In genomic region chr6:496649-497048, GRCh38 we compare ENCODE assay signal across 15 cellular contexts.
DNase-seq lines count a peak whose midpoint lies in the region; ATAC-seq lines count a peak whose summit lies in the region.
"Had no signal": no experiment of that assay in that cellular context is flagged by ENCODE, and none has a peak within 500 bp of the region (broad histone marks: within the 10 kb centered on the region; RNA-seq: fewer than 3 reads in every experiment).

No MANE protein-coding gene starts in this region.

- H3K27ac Mint-ChIP-seq in activated CD4-positive, alpha-beta memory T cell treated with anti-CD3 and anti-CD28 coated beads for 36 hours = peak overlapping the region; percentile 93
- no peak overlapping the region for H3K27ac Mint-ChIP-seq in activated CD4-positive, alpha-beta memory T cell treated with anti-CD3 and anti-CD28 coated beads, Interleukin-2, amount 10 ng/mL, durations not matched to agents 7 days and 5 days
- peak overlapping the region; percentile 98 to 100 for H3K27ac Mint-ChIP-seq in activated naive CD4-positive, alpha-beta T cell treated with anti-CD3 and anti-CD28 coated beads, Interleukin-2, amount 50 U/mL, for 72 hours
- H3K27ac Mint-ChIP-seq in activated T-helper 2 cell treated with anti-CD3 and anti-CD28 coated beads, Interferon-gamma antibody, Interleukin-2, Interleukin-4, amounts not matched to agents 10 μg/mL and 5 μg/mL and 100 μg/mL, durations not matched to agents 14 hours and 24 hours and 36 hours = peak overlapping the region; percentile 86
- no peak overlapping the region for H3K27ac Mint-ChIP-seq in stimulated activated naive CD8-positive, alpha-beta T cell treated with anti-CD3 and anti-CD28 coated beads, Interleukin-15, amount 100 ng/mL, for 72 hours
- H3K27ac Mint-ChIP-seq: GM23338 had no signal

- CTCF ChIA-PET in activated CD4-positive, alpha-beta memory T cell treated with anti-CD3 and anti-CD28 coated beads for 36 hours (lab: Charles Lee) = interaction anchor here (0.9 to 1.8 kb wide), 3 partner anchors 10 to 87 kb away, joined by 3 to 5 read pairs (median 3); no protein-coding TSS in a partner anchor
- CTCF ChIA-PET in activated CD4-positive, alpha-beta memory T cell treated with anti-CD3 and anti-CD28 coated beads, Interleukin-2, amount 10 ng/mL, durations not matched to agents 7 days and 5 days (lab: Charles Lee) = no interaction called here

- DNase-seq in activated CD4-positive, alpha-beta memory T cell treated with anti-CD3 and anti-CD28 coated beads for 36 hours = no peak
- no peak for DNase-seq in activated CD4-positive, alpha-beta memory T cell treated with anti-CD3 and anti-CD28 coated beads, Interleukin-2, amount 10 ng/mL, durations not matched to agents 7 days and 5 days
- no peak for DNase-seq in activated naive CD4-positive, alpha-beta T cell treated with anti-CD3 and anti-CD28 coated beads, Interleukin-2, amount 50 U/mL, for 72 hours (ENCODE audit: low spot score in 2 of 2)
- no peak for DNase-seq in activated naive CD4-positive, alpha-beta T cell treated with Interleukin-2 at 50 U/mL for 16 hours
- DNase-seq in activated T-helper 2 cell treated with anti-CD3 and anti-CD28 coated beads, Interferon-gamma antibody, Interleukin-2, Interleukin-4, amounts not matched to agents 10 μg/mL and 5 μg/mL and 100 μg/mL, durations not matched to agents 14 hours and 24 hours and 36 hours (ENCODE audit: low spot score) = no peak
- no peak for DNase-seq in stimulated activated naive CD8-positive, alpha-beta T cell treated with anti-CD3 and anti-CD28 coated beads, Interleukin-15, amount 100 ng/mL, for 72 hours
- no peak for DNase-seq in inferior parietal cortex (ENCODE audit: extremely low spot score)
- DNase-seq: HCEC 1CT, KG1, MV-4-11, NCI-H1694 treated with DMSO at 0.1 percent for 48 hours, NCI-H226, NCI-H524, NCI-H82 had no signal

- intact Hi-C loops in activated CD4-positive, alpha-beta memory T cell treated with anti-CD3 and anti-CD28 coated beads for 36 hours (cut with micrococcal nuclease) = no loop called here
- intact Hi-C loops in activated T-helper 2 cell treated with anti-CD3 and anti-CD28 coated beads, Interferon-gamma antibody, Interleukin-2, Interleukin-4, amounts not matched to agents 10 μg/mL and 5 μg/mL and 100 μg/mL, durations not matched to agents 14 hours and 24 hours and 36 hours (cut with micrococcal nuclease) = no loop called here

- H3K4me1 Mint-ChIP-seq in activated CD4-positive, alpha-beta memory T cell treated with anti-CD3 and anti-CD28 coated beads for 36 hours (ENCODE audit: low read depth) = peaks cover 86% of the 10 kb centered on the region
- peaks cover 85% of the 10 kb centered on the region for H3K4me1 Mint-ChIP-seq in activated CD4-positive, alpha-beta memory T cell treated with anti-CD3 and anti-CD28 coated beads, Interleukin-2, amount 10 ng/mL, durations not matched to agents 7 days and 5 days
- peaks cover 84% of the 10 kb centered on the region for H3K4me1 Mint-ChIP-seq in activated T-helper 2 cell treated with anti-CD3 and anti-CD28 coated beads, Interferon-gamma antibody, Interleukin-2, Interleukin-4, amounts not matched to agents 10 μg/mL and 5 μg/mL and 100 μg/mL, durations not matched to agents 14 hours and 24 hours and 36 hours (ENCODE audit: low read depth)
- H3K4me1 Mint-ChIP-seq in stimulated activated naive CD8-positive, alpha-beta T cell treated with anti-CD3 and anti-CD28 coated beads, Interleukin-15, amount 100 ng/mL, for 72 hours = peaks cover 88% of the 10 kb centered on the region

- H3K9me3 Mint-ChIP-seq in activated CD4-positive, alpha-beta memory T cell treated with anti-CD3 and anti-CD28 coated beads for 36 hours = peaks cover 9% of the 10 kb centered on the region
- peaks cover 4% of the 10 kb centered on the region for H3K9me3 Mint-ChIP-seq in activated CD4-positive, alpha-beta memory T cell treated with anti-CD3 and anti-CD28 coated beads, Interleukin-2, amount 10 ng/mL, durations not matched to agents 7 days and 5 days
- no peaks in the 10 kb centered on the region for H3K9me3 Mint-ChIP-seq in activated naive CD4-positive, alpha-beta T cell treated with anti-CD3 and anti-CD28 coated beads, Interleukin-2, amount 50 U/mL, for 72 hours
- peaks cover 9% of the 10 kb centered on the region for H3K9me3 Mint-ChIP-seq in activated T-helper 2 cell treated with anti-CD3 and anti-CD28 coated beads, Interferon-gamma antibody, Interleukin-2, Interleukin-4, amounts not matched to agents 10 μg/mL and 5 μg/mL and 100 μg/mL, durations not matched to agents 14 hours and 24 hours and 36 hours
- H3K9me3 Mint-ChIP-seq in stimulated activated naive CD8-positive, alpha-beta T cell treated with anti-CD3 and anti-CD28 coated beads, Interleukin-15, amount 100 ng/mL, for 72 hours = no peaks in the 10 kb centered on the region
- H3K9me3 Mint-ChIP-seq: GM23338 had no signal

- no peaks in the 10 kb centered on the region for H3K27me3 Mint-ChIP-seq in activated CD4-positive, alpha-beta memory T cell treated with anti-CD3 and anti-CD28 coated beads for 36 hours
- H3K27me3 Mint-ChIP-seq in activated CD4-positive, alpha-beta memory T cell treated with anti-CD3 and anti-CD28 coated beads, Interleukin-2, amount 10 ng/mL, durations not matched to agents 7 days and 5 days = no peaks in the 10 kb centered on the region
- no peaks in the 10 kb centered on the region for H3K27me3 Mint-ChIP-seq in activated T-helper 2 cell treated with anti-CD3 and anti-CD28 coated beads, Interferon-gamma antibody, Interleukin-2, Interleukin-4, amounts not matched to agents 10 μg/mL and 5 μg/mL and 100 μg/mL, durations not matched to agents 14 hours and 24 hours and 36 hours (ENCODE audit: low read depth)
- H3K27me3 Mint-ChIP-seq in stimulated activated naive CD8-positive, alpha-beta T cell treated with anti-CD3 and anti-CD28 coated beads, Interleukin-15, amount 100 ng/mL, for 72 hours = no peaks in the 10 kb centered on the region

- H3K4me3 Mint-ChIP-seq in activated CD4-positive, alpha-beta memory T cell treated with anti-CD3 and anti-CD28 coated beads for 36 hours = no peak overlapping the region
- no peak overlapping the region for H3K4me3 Mint-ChIP-seq in activated CD4-positive, alpha-beta memory T cell treated with anti-CD3 and anti-CD28 coated beads, Interleukin-2, amount 10 ng/mL, durations not matched to agents 7 days and 5 days
- H3K4me3 Mint-ChIP-seq in activated T-helper 2 cell treated with anti-CD3 and anti-CD28 coated beads, Interferon-gamma antibody, Interleukin-2, Interleukin-4, amounts not matched to agents 10 μg/mL and 5 μg/mL and 100 μg/mL, durations not matched to agents 14 hours and 24 hours and 36 hours (ENCODE audit: low read depth) = peak overlapping the region; percentile 72
- H3K4me3 Mint-ChIP-seq in stimulated activated naive CD8-positive, alpha-beta T cell treated with anti-CD3 and anti-CD28 coated beads, Interleukin-15, amount 100 ng/mL, for 72 hours = peak overlapping the region; percentile 70 to 89
- H3K4me3 Mint-ChIP-seq: GM23338 had no signal

- POLR2A ChIA-PET in activated CD4-positive, alpha-beta memory T cell treated with anti-CD3 and anti-CD28 coated beads for 36 hours (lab: Charles Lee) = interaction anchor here (1.2 to 4.4 kb wide), 5 partner anchors 12 to 99 kb away, joined by 4 to 61 read pairs (median 5); no protein-coding TSS in a partner anchor
- POLR2A ChIA-PET in activated CD4-positive, alpha-beta memory T cell treated with anti-CD3 and anti-CD28 coated beads, Interleukin-2, amount 10 ng/mL, durations not matched to agents 7 days and 5 days (lab: Charles Lee) = interaction anchor here (1.0 to 1.7 kb wide), 2 partner anchors 102 to 107 kb away, joined by 4 to 5 read pairs; no protein-coding TSS in a partner anchor

- no peak for ATAC-seq in activated naive CD4-positive, alpha-beta T cell treated with anti-CD3 and anti-CD28 coated beads, Interleukin-2, amount 50 U/mL, for 72 hours
- no peak for ATAC-seq in stimulated activated naive CD8-positive, alpha-beta T cell treated with anti-CD3 and anti-CD28 coated beads, Interleukin-15, amount 100 ng/mL, for 72 hours
- ATAC-seq: GM23338 had no signal

- H3K36me3 Mint-ChIP-seq in activated CD4-positive, alpha-beta memory T cell treated with anti-CD3 and anti-CD28 coated beads for 36 hours = peaks cover 41% of the 10 kb centered on the region
- peaks cover 29% of the 10 kb centered on the region for H3K36me3 Mint-ChIP-seq in activated CD4-positive, alpha-beta memory T cell treated with anti-CD3 and anti-CD28 coated beads, Interleukin-2, amount 10 ng/mL, durations not matched to agents 7 days and 5 days (ENCODE audit: low read depth)
- peaks cover 29 to 41% of the 10 kb centered on the region in 2 donors for H3K36me3 Mint-ChIP-seq in activated naive CD4-positive, alpha-beta T cell treated with anti-CD3 and anti-CD28 coated beads, Interleukin-2, amount 50 U/mL, for 72 hours
- peaks cover 64% of the 10 kb centered on the region for H3K36me3 Mint-ChIP-seq in activated T-helper 2 cell treated with anti-CD3 and anti-CD28 coated beads, Interferon-gamma antibody, Interleukin-2, Interleukin-4, amounts not matched to agents 10 μg/mL and 5 μg/mL and 100 μg/mL, durations not matched to agents 14 hours and 24 hours and 36 hours (ENCODE audit: low read depth)

Comparison
In these comparisons a context has a peak if more than half of its experiments do, and no peak if none do; other contexts are left out.
1. H3K27ac Mint-ChIP-seq: peak in activated CD4-positive, alpha-beta memory T cell treated with anti-CD3 and anti-CD28 coated beads for 36 hours (single experiment), activated naive CD4-positive, alpha-beta T cell treated with anti-CD3 and anti-CD28 coated beads, Interleukin-2, amount 50 U/mL, for 72 hours (2 of 2) and activated T-helper 2 cell treated with anti-CD3 and anti-CD28 coated beads, Interferon-gamma antibody, Interleukin-2, Interleukin-4, amounts not matched to agents 10 μg/mL and 5 μg/mL and 100 μg/mL, durations not matched to agents 14 hours and 24 hours and 36 hours (single experiment); none in activated CD4-positive, alpha-beta memory T cell treated with anti-CD3 and anti-CD28 coated beads, Interleukin-2, amount 10 ng/mL, durations not matched to agents 7 days and 5 days (single experiment) and stimulated activated naive CD8-positive, alpha-beta T cell treated with anti-CD3 and anti-CD28 coated beads, Interleukin-15, amount 100 ng/mL, for 72 hours (0 of 2).
2. H3K4me3 Mint-ChIP-seq: peak in activated T-helper 2 cell treated with anti-CD3 and anti-CD28 coated beads, Interferon-gamma antibody, Interleukin-2, Interleukin-4, amounts not matched to agents 10 μg/mL and 5 μg/mL and 100 μg/mL, durations not matched to agents 14 hours and 24 hours and 36 hours (single experiment) and stimulated activated naive CD8-positive, alpha-beta T cell treated with anti-CD3 and anti-CD28 coated beads, Interleukin-15, amount 100 ng/mL, for 72 hours (2 of 2); none in activated CD4-positive, alpha-beta memory T cell treated with anti-CD3 and anti-CD28 coated beads for 36 hours (single experiment) and activated CD4-positive, alpha-beta memory T cell treated with anti-CD3 and anti-CD28 coated beads, Interleukin-2, amount 10 ng/mL, durations not matched to agents 7 days and 5 days (single experiment).